ENCODE assay signal across 1 cellular context in genomic region chr1:155561812-155562580, GRCh38.
TF ChIP-seq lines count a peak whose summit lies in the region.

No MANE protein-coding gene starts in this region.

TF ChIP-seq in GM12878, 131 proteins besides CTCF, POLR2A, EP300 and RAD21:
- peak; percentile 75 for TF ChIP-seq NKRF (conservative IDR thresholded peaks at IDR 0.05)
- peak; percentile 72 for TF ChIP-seq HDGF (IDR thresholded peaks at IDR 0.05)
- peak in 1 of 2 experiments; percentile 42; a peak in 1 of 4 replicates for TF ChIP-seq BHLHE40 (IDR thresholded peaks at IDR 0.05; ENCODE audit: borderline replicate concordance in 1 of 2, low read depth in 2 of 2, low read length in 1 of 2)
- TF ChIP-seq SPI1 (IDR thresholded peaks at IDR 0.05; ENCODE audit: borderline replicate concordance, insufficient read depth, low read depth, low read length), result peak; percentile 10; the same call in 1 of the 2 replicates
- peak; percentile 94 for TF ChIP-seq YY1 (IDR thresholded peaks at IDR 0.05; ENCODE audit: low read depth, low read length)
- 0 out of 2 replicates have a peak, but pooled peaks have one; percentile 10 for TF ChIP-seq NR2F1 (conservative IDR thresholded peaks at IDR 0.05)
- TF ChIP-seq CHD2 (IDR thresholded peaks at IDR 0.05; ENCODE audit: borderline replicate concordance, low read depth, low read length), result 0 out of 2 replicates have a peak, but pooled peaks have one; percentile 6
- peak; percentile 59; the same call in 1 of the 2 replicates for TF ChIP-seq ASH2L (IDR thresholded peaks at IDR 0.05; ENCODE audit: borderline replicate concordance, low read depth)
- TF ChIP-seq NBN (IDR thresholded peaks at IDR 0.05), result peak; percentile 66; the same call in 1 of the 2 replicates
- 0 out of 2 replicates have a peak, but pooled peaks have one; percentile 56 for TF ChIP-seq MLLT1 (IDR thresholded peaks at IDR 0.05)
- TF ChIP-seq SMAD5 (IDR thresholded peaks at IDR 0.05; ENCODE audit: low read depth), result 0 out of 2 replicates have a peak, but pooled peaks have one; percentile 27
- TF ChIP-seq LARP7 (IDR thresholded peaks at IDR 0.05), result peak; percentile 86; the same call in 1 of the 2 replicates
- peak; percentile 75 for TF ChIP-seq RELB (IDR thresholded peaks at IDR 0.05; ENCODE audit: low read depth)
- TF ChIP-seq GATAD2B (conservative IDR thresholded peaks at IDR 0.05; ENCODE audit: low read depth), result 0 out of 2 replicates have a peak, but pooled peaks have one; percentile 59
